Comparison of ENCODE assay signal across 1 cellular context in genomic region chr17:73304438-73304837, GRCh38.
TF ChIP-seq lines count a peak whose summit lies in the region.

No MANE protein-coding gene starts in this region.

TF ChIP-seq in SK-N-SH, 30 proteins besides CTCF, POLR2A, EP300 and RAD21 (continued from another document):
- no peak for TF ChIP-seq RCOR1 (IDR thresholded peaks at IDR 0.05; ENCODE audit: low read length)
- TF ChIP-seq MAX (IDR thresholded peaks at IDR 0.05; ENCODE audit: low read depth), result no peak
- TF ChIP-seq NFIC (IDR thresholded peaks at IDR 0.05; ENCODE audit: borderline replicate concordance), result no peak
- no peak for TF ChIP-seq ZBTB33 (IDR thresholded peaks at IDR 0.05; ENCODE audit: borderline replicate concordance, low read depth)
- no peak for TF ChIP-seq RFX5 (IDR thresholded peaks at IDR 0.05; ENCODE audit: low read length)
- no peak for TF ChIP-seq NRF1 (IDR thresholded peaks at IDR 0.05; ENCODE audit: low read depth, low read length)
